Comparison of ENCODE assay signal across 20 cellular contexts in genomic region chr17:81706232-81706611, GRCh38.
"Had no signal": no experiment of that assay in that cellular context is flagged by ENCODE, and none has a peak within 500 bp of the region (broad histone marks: within the 10 kb centered on the region; RNA-seq: fewer than 3 reads in every experiment).

No MANE protein-coding gene starts in this region.

- FAIRE-seq: keratinocyte, TTC549 had no signal

- H3K27me3 ChIP-seq: body of pancreas, foreskin keratinocyte, stomach had no signal

- H3K4me3 Mint-ChIP-seq: activated CD4-positive, alpha-beta memory T cell treated with anti-CD3 and anti-CD28 coated beads, Interleukin-2, amount 10 ng/mL, durations not matched to agents 7 days and 5 days; activated CD8-positive, alpha-beta memory T cell treated with anti-CD3 and anti-CD28 coated beads, Interleukin-2, amount 10 ng/mL, durations not matched to agents 7 days and 5 days; mesothelial cell of epicardium; natural killer cell treated with Interleukin-12 subunit alpha and Interleukin-12 subunit beta and Interleukin-15 and Interleukin-18, amount 100 ng/mL, for 72 hours had no signal

- H3K27ac ChIP-seq: body of pancreas, foreskin keratinocyte, stomach had no signal

- H3K27ac Mint-ChIP-seq: activated CD8-positive, alpha-beta memory T cell treated with anti-CD3 and anti-CD28 coated beads, Interleukin-2, amount 10 ng/mL, durations not matched to agents 7 days and 5 days; mesothelial cell of epicardium; progenitor cell of endocrine pancreas had no signal

- H3K9me3 ChIP-seq: body of pancreas, stomach had no signal

- ATAC-seq: activated CD4-positive, alpha-beta T cell treated with anti-CD3 and anti-CD28 coated beads for 36 hours; activated CD8-positive, alpha-beta memory T cell treated with anti-CD3 and anti-CD28 coated beads, Interleukin-2, amount 10 ng/mL, durations not matched to agents 7 days and 5 days; activated naive CD4-positive, alpha-beta T cell treated with anti-CD3 and anti-CD28 coated beads, Interleukin-2, amount 50 U/mL, for 72 hours; body of pancreas; foreskin keratinocyte; left lobe of liver; natural killer cell treated with Interleukin-12 subunit alpha and Interleukin-12 subunit beta and Interleukin-15 and Interleukin-18, amount 100 ng/mL, for 72 hours had no signal

- H3K4me3 ChIP-seq: body of pancreas, lung, stomach had no signal

- H3K27me3 Mint-ChIP-seq: activated CD4-positive, alpha-beta memory T cell treated with anti-CD3 and anti-CD28 coated beads, Interleukin-2, amount 10 ng/mL, durations not matched to agents 7 days and 5 days; activated CD4-positive, alpha-beta T cell treated with anti-CD3 and anti-CD28 coated beads for 36 hours; activated CD8-positive, alpha-beta memory T cell treated with anti-CD3 and anti-CD28 coated beads, Interleukin-2, amount 10 ng/mL, durations not matched to agents 7 days and 5 days; natural killer cell treated with Interleukin-12 subunit alpha and Interleukin-12 subunit beta and Interleukin-15 and Interleukin-18, amount 100 ng/mL, for 72 hours had no signal

- DNase-seq: activated CD4-positive, alpha-beta memory T cell treated with anti-CD3 and anti-CD28 coated beads, Interleukin-2, amount 10 ng/mL, durations not matched to agents 7 days and 5 days; activated CD4-positive, alpha-beta T cell treated with anti-CD3 and anti-CD28 coated beads for 36 hours; activated CD8-positive, alpha-beta memory T cell treated with anti-CD3 and anti-CD28 coated beads, Interleukin-2, amount 10 ng/mL, durations not matched to agents 7 days and 5 days; body of pancreas; foreskin keratinocyte; glutamatergic neuron; hypothalamus; occipital lobe; stimulated activated CD4-positive, alpha-beta T cell treated with anti-CD3 and anti-CD28 coated beads, Interleukin-2, amount 100 ng/mL, for 24 hours; stomach; SW 1271; trophoblast cell had no signal

- H3K9me3 Mint-ChIP-seq: activated CD4-positive, alpha-beta memory T cell treated with anti-CD3 and anti-CD28 coated beads, Interleukin-2, amount 10 ng/mL, durations not matched to agents 7 days and 5 days; activated naive CD4-positive, alpha-beta T cell treated with anti-CD3 and anti-CD28 coated beads, Interleukin-2, amount 50 U/mL, for 72 hours; mesothelial cell of epicardium; natural killer cell treated with Interleukin-12 subunit alpha and Interleukin-12 subunit beta and Interleukin-15 and Interleukin-18, amount 100 ng/mL, for 72 hours had no signal

- H3K4me1 ChIP-seq: foreskin keratinocyte had no signal
